ENCODE assay signal across 35 cellular contexts in the genomic region with DNA sequence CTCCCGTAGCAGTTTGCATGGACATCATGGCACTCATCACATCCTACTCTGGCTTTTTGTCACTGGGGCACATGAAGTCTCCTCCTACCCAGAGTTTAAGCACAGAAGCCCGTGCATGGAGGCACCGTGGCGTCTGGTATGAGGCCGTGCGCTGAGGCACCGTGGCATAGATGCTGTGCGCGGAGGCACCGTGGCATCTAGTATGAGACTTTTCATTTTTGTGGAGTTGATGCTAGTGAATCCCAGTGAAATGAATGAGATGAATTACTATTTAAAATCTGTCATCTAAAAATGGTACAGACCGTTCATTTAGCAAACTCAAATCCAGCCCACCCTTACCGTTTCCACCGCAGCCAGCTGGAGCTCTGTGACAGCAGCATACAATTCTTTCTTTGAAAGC. TPM values are rescaled to one million over a fixed set of nuclear protein-coding genes. Genes with fewer than 3 reads are reported as not detected.
"Had no signal": no experiment of that assay in that cellular context is flagged by ENCODE, and none has a peak within 500 bp of the region (broad histone marks: within the 10 kb centered on the region; RNA-seq: fewer than 3 reads in every experiment).

No MANE protein-coding gene starts in this region.

- H3K9me3 Mint-ChIP-seq: activated CD4-positive, alpha-beta T cell treated with anti-CD3 and anti-CD28 coated beads, Interleukin-2, amount 10 ng/mL, durations not matched to agents 24 days and 14 days; activated naive CD4-positive, alpha-beta T cell treated with anti-CD3 and anti-CD28 coated beads, Interleukin-2, amount 50 U/mL, for 24 hours; activated naive CD8-positive, alpha-beta T cell treated with anti-CD3 and anti-CD28 coated beads, Interleukin-2, amount 10 ng/mL, durations not matched to agents 7 days and 5 days; activated T-cell treated with anti-CD3 and anti-CD28 coated beads, Interleukin-2, amount 50 U/mL, for 24 hours; activated T-helper 2 cell treated with anti-CD3 and anti-CD28 coated beads, Interferon-gamma antibody, Interleukin-2, Interleukin-4, amounts not matched to agents 10 μg/mL and 5 μg/mL and 100 μg/mL, durations not matched to agents 14 hours and 24 hours and 36 hours; central memory CD8-positive, alpha-beta T cell had no signal

- H3K27ac ChIP-seq: ascending aorta, cardiac muscle cell, PC-9, RWPE1, WERI-Rb-1 had no signal

- DNase-seq: activated CD4-positive, alpha-beta T cell treated with anti-CD3 and anti-CD28 coated beads for 1 hour; activated CD4-positive, alpha-beta T cell treated with anti-CD3 and anti-CD28 coated beads, Interleukin-2, amount 10 ng/mL, durations not matched to agents 24 days and 14 days; activated CD4-positive, alpha-beta T cell treated with anti-CD3 and anti-CD28 coated beads, Interleukin-2, amount 50 U/mL, for 48 hours; activated CD4-positive, CD25-positive, alpha-beta regulatory T cell; activated CD8-positive, alpha-beta T cell treated with anti-CD3 and anti-CD28 coated beads, Interleukin-2, amount 10 ng/mL, durations not matched to agents 7 days and 5 days; activated gamma-delta T cell; activated naive CD4-positive, alpha-beta T cell treated with Interleukin-2 at 50 U/mL for 16 hours; activated naive CD8-positive, alpha-beta T cell treated with anti-CD3 and anti-CD28 coated beads, Interleukin-2, amount 10 ng/mL, durations not matched to agents 7 days and 5 days; activated T-cell treated with anti-CD3 and anti-CD28 coated beads, Interleukin-2, amount 50 U/mL, for 24 hours; NCI-H1092 treated with DMSO at 0.1 percent for 48 hours; NCI-H1417; NCI-H146; NCI-H187; NCI-H2029 treated with DMSO at 0.1 percent for 48 hours; NCI-H2107; NCI-H2171; NCI-H510A; NCI-H526; NCI-H748 treated with DMSO at 0.1 percent for 48 hours; NK-92 treated with Interleukin-12 subunit alpha and Interleukin-12 subunit beta, amount 100 ng/mL, for 24 hours; SIG-M5; T1000; WERI-Rb-1 had no signal

- ATAC-seq: activated CD8-positive, alpha-beta T cell treated with anti-CD3 and anti-CD28 coated beads, Interleukin-2, amount 10 ng/mL, durations not matched to agents 7 days and 5 days; Right ventricle myocardium inferior had no signal

- H3K36me3 Mint-ChIP-seq: activated naive CD4-positive, alpha-beta T cell treated with anti-CD3 and anti-CD28 coated beads, Interleukin-2, amount 50 U/mL, for 24 hours; activated naive CD8-positive, alpha-beta T cell treated with anti-CD3 and anti-CD28 coated beads, Interleukin-2, amount 10 ng/mL, durations not matched to agents 7 days and 5 days had no signal

- H3K36me3 ChIP-seq: ascending aorta, cardiac muscle cell, WERI-Rb-1 had no signal

- H3K4me2 ChIP-seq: PC-9 had no signal

- H3K9me3 ChIP-seq: ascending aorta had no signal

- H3K4me3 ChIP-seq: ascending aorta, cardiac muscle cell, PC-9 had no signal

- H3K4me3 Mint-ChIP-seq: activated CD4-positive, alpha-beta T cell treated with anti-CD3 and anti-CD28 coated beads, Interleukin-2, amount 10 ng/mL, durations not matched to agents 24 days and 14 days; activated CD8-positive, alpha-beta T cell treated with anti-CD3 and anti-CD28 coated beads, Interleukin-2, amount 10 ng/mL, durations not matched to agents 7 days and 5 days; activated naive CD4-positive, alpha-beta T cell treated with anti-CD3 and anti-CD28 coated beads, Interleukin-2, amount 50 U/mL, for 24 hours; activated naive CD8-positive, alpha-beta T cell treated with anti-CD3 and anti-CD28 coated beads, Interleukin-2, amount 10 ng/mL, durations not matched to agents 7 days and 5 days; activated T-cell treated with anti-CD3 and anti-CD28 coated beads, Interleukin-2, amount 50 U/mL, for 24 hours; central memory CD8-positive, alpha-beta T cell had no signal

- H2AFZ ChIP-seq: PC-9 had no signal

- H3K27ac Mint-ChIP-seq: activated CD4-positive, alpha-beta T cell treated with anti-CD3 and anti-CD28 coated beads, Interleukin-2, amount 10 ng/mL, durations not matched to agents 24 days and 14 days; activated CD8-positive, alpha-beta T cell treated with anti-CD3 and anti-CD28 coated beads, Interleukin-2, amount 10 ng/mL, durations not matched to agents 7 days and 5 days; activated naive CD4-positive, alpha-beta T cell treated with anti-CD3 and anti-CD28 coated beads, Interleukin-2, amount 50 U/mL, for 24 hours; activated naive CD8-positive, alpha-beta T cell treated with anti-CD3 and anti-CD28 coated beads, Interleukin-2, amount 10 ng/mL, durations not matched to agents 7 days and 5 days; activated T-cell treated with anti-CD3 and anti-CD28 coated beads, Interleukin-2, amount 50 U/mL, for 24 hours; activated T-helper 2 cell treated with anti-CD3 and anti-CD28 coated beads, Interferon-gamma antibody, Interleukin-2, Interleukin-4, amounts not matched to agents 10 μg/mL and 5 μg/mL and 100 μg/mL, durations not matched to agents 14 hours and 24 hours and 36 hours had no signal

- H3K4me1 ChIP-seq: ascending aorta had no signal

- H3K27me3 ChIP-seq: ascending aorta, cardiac muscle cell had no signal

- H3K4me1 Mint-ChIP-seq: activated CD4-positive, alpha-beta T cell treated with anti-CD3 and anti-CD28 coated beads, Interleukin-2, amount 10 ng/mL, durations not matched to agents 24 days and 14 days; activated naive CD4-positive, alpha-beta T cell treated with anti-CD3 and anti-CD28 coated beads, Interleukin-2, amount 50 U/mL, for 24 hours; activated naive CD8-positive, alpha-beta T cell treated with anti-CD3 and anti-CD28 coated beads, Interleukin-2, amount 10 ng/mL, durations not matched to agents 7 days and 5 days; central memory CD8-positive, alpha-beta T cell had no signal

RNA-seq across cellular contexts. Expression of gene CYP24A1, which starts 11.4 kb away (rescaled TPM):
- total RNA-seq: activated CD4-positive, alpha-beta T cell treated with anti-CD3 and anti-CD28 coated beads, Interleukin-2, amount 10 ng/mL, durations not matched to agents 24 days and 14 days; activated CD8-positive, alpha-beta T cell treated with anti-CD3 and anti-CD28 coated beads, Interleukin-2, amount 10 ng/mL, durations not matched to agents 7 days and 5 days; activated T-helper 2 cell treated with anti-CD3 and anti-CD28 coated beads, Interferon-gamma antibody, Interleukin-2, Interleukin-4, amounts not matched to agents 10 μg/mL and 5 μg/mL and 100 μg/mL, durations not matched to agents 14 hours and 24 hours and 36 hours; ascending aorta; cardiac muscle cell; OCI-LY7; Right ventricle myocardium inferior; SK-MEL-5; T-helper 1 cell treated with Interleukin-12 subunit alpha and Interleukin-12 subunit beta and Interleukin-4 antibody, amounts not matched to agents 30 ng/mL and 1 ng/mL, for 36 hours; T-helper 2 cell treated with Interferon-gamma antibody and Interleukin-4, amounts not matched to agents 100 ng/mL and 5 ng/mL, for 36 hours had no signal
- polyA plus RNA-seq: cardiac muscle cell had no signal
